17 cellular contexts compared by ENCODE assay signal in the genomic region with DNA sequence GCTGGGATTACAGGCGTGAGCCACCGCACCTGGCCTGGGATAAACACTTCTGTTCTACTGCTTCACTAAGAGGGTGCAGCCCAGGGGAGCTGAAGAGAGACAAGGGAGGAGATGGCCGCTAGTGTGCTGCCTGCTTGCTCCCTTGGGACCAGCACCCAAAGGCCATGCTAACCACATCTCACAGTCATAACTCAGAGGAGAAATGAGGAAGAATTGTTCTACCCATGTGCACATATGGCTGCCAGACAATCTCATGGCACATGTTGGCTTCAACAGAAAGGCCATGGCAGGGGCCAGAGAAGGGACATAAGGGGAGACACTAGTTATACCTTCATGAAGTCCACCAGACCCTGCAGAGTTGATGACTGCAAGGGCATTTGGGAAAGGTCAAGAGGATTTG. TPM values are rescaled to one million over a fixed set of nuclear protein-coding genes. Genes with fewer than 3 reads are reported as not detected.
DNase-seq lines count a peak whose midpoint lies in the region; ATAC-seq and TF ChIP-seq lines count a peak whose summit lies in the region.
"Had no signal": no experiment of that assay in that cellular context is flagged by ENCODE, and none has a peak within 500 bp of the region (broad histone marks: within the 10 kb centered on the region; RNA-seq: fewer than 3 reads in every experiment).

No MANE protein-coding gene starts in this region.

- TF ChIP-seq CTCF in esophagus muscularis mucosa (IDR thresholded peaks at IDR 0.05) (no peak), right lobe of liver (IDR thresholded peaks at IDR 0.05) (no peak)

- WGBS in esophagus muscularis mucosa: 95% methylated on average over 3 of the region's 3 CpGs
- 83% methylated on average over 3 of the region's 3 CpGs for WGBS in right lobe of liver (ENCODE audit: insufficient coverage, low coverage, low lambda C conversion rate, missing lambda C conversion rate)

- ATAC-seq in GM18861 (IDR thresholded peaks at IDR 0.05; ENCODE audit: unreplicated experiment): peak; percentile 92
- ATAC-seq in GM21515 (IDR thresholded peaks at IDR 0.05; ENCODE audit: unreplicated experiment): peak; percentile 44
- ATAC-seq in HG03025 (IDR thresholded peaks at IDR 0.05; ENCODE audit: low FRiP score, unreplicated experiment): peak; percentile 59
- peak; percentile 92 for ATAC-seq in HG03571 (IDR thresholded peaks at IDR 0.05; ENCODE audit: unreplicated experiment)
- no peak for ATAC-seq in right lobe of liver

- intact Hi-C loops in esophagus muscularis mucosa (cut with DNase I) (loop anchor here (10.0 kb wide), 1 partner anchor 107 kb away; no protein-coding TSS in a partner anchor), right lobe of liver (cut with DNase I) (no loop called here)

- no peaks in the 10 kb centered on the region for H3K27me3 ChIP-seq in esophagus muscularis mucosa
- no peaks in the 10 kb centered on the region for H3K27me3 ChIP-seq in right lobe of liver
- H3K27me3 ChIP-seq: cardiac muscle cell, ovary had no signal

- TF ChIP-seq POLR2A in esophagus muscularis mucosa (IDR thresholded peaks at IDR 0.05; ENCODE audit: low read depth) (no peak), right lobe of liver (IDR thresholded peaks at IDR 0.05) (no peak)

- H3K36me3 ChIP-seq in esophagus muscularis mucosa (peaks cover 5 to 41% (median 14%) of the 10 kb centered on the region in 4 donors), right lobe of liver (peaks cover 0 to 5% (median 1%) of the 10 kb centered on the region in 4 donors)
- H3K36me3 ChIP-seq: cardiac muscle cell, ovary had no signal

- H3K4me1 ChIP-seq in esophagus muscularis mucosa (no peaks in the 10 kb centered on the region), right lobe of liver (no peaks in the 10 kb centered on the region)

- no peak for DNase-seq in esophagus muscularis mucosa (ENCODE audit: extremely low spot score)
- DNase-seq in activated CD4-positive, alpha-beta T cell treated with anti-CD3 and anti-CD28 coated beads, Interleukin-2, amount 50 U/mL, for 1 hour: no peak
- DNase-seq in right lobe of liver: no peak
- no peak for DNase-seq in NCI-H2171 treated with DMSO at 0.1 percent for 48 hours (lab: John Stamatoyannopoulos, UW)
- DNase-seq: activated CD4-positive, alpha-beta T cell treated with anti-CD3 and anti-CD28 coated beads for 4 hours; activated effector memory CD4-positive, alpha-beta T cell treated with anti-CD3 and anti-CD28 coated beads, Interleukin-2, amount 50 U/mL, for 16 hours; DMS153; HFFc6; hypothalamus; ovary had no signal

- H3K27ac ChIP-seq in esophagus muscularis mucosa (replicated peaks in 1 of 4): no peak overlapping the region
- no peak overlapping the region for H3K27ac ChIP-seq in right lobe of liver
- H3K27ac ChIP-seq: cardiac muscle cell, epithelial cell of prostate, ovary had no signal

- no peaks in the 10 kb centered on the region for H3K9me3 ChIP-seq in esophagus muscularis mucosa
- no peaks in the 10 kb centered on the region for H3K9me3 ChIP-seq in right lobe of liver
- H3K9me3 ChIP-seq: ovary had no signal

- H3K4me3 ChIP-seq in esophagus muscularis mucosa (no peak overlapping the region), right lobe of liver (no peak overlapping the region)
- H3K4me3 ChIP-seq: cardiac muscle cell, ovary had no signal

- TF ChIP-seq EP300 in esophagus muscularis mucosa (IDR thresholded peaks at IDR 0.05): no peak

RNA-seq across cellular contexts. Expression of a gene that starts 22.4 kb away (rescaled TPM):
- total RNA-seq in esophagus muscularis mucosa (not detected), right lobe of liver (not detected)
- total RNA-seq: cardiac muscle cell, HFFc6, LHCN-M2 had no signal

RNA-seq across cellular contexts. Expression of a gene that starts 24.6 kb away (rescaled TPM):
- total RNA-seq in esophagus muscularis mucosa: not detected
- not detected for total RNA-seq in right lobe of liver
- total RNA-seq: cardiac muscle cell, HFFc6, LHCN-M2, ovary had no signal

Comparison
In these comparisons a context has a peak if more than half of its experiments do, and no peak if none do; other contexts are left out.
1. ATAC-seq: peak in GM18861 (single experiment), GM21515 (single experiment), HG03025 (single experiment) and HG03571 (single experiment); none in right lobe of liver (0 of 4).